8 cellular contexts compared by ENCODE assay signal in the genomic region with DNA sequence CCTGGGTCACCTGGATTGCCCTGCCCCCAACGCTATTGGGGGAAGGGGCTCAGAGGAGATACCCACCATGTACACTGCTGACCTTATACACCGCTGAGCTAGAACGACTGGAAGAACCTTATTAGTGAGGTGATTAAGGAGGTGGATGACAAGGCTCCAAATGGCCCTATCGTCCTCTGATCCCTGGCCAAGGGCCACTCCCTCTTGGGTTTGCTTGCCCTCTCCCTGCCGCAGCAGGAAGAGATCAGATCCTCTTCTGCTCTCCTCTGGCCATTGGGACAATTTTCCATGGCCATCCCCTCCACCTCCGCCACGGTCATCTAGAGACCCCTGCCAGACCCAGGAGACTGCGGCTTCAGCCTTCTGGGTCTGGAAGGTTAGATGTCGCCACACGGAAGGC. TPM values are rescaled to one million over a fixed set of nuclear protein-coding genes. Genes with fewer than 3 reads are reported as not detected.
A peak's percentile ranks its signal among the peaks of the same experiment; 100 is the strongest.
DNase-seq lines count a peak whose midpoint lies in the region; ATAC-seq and TF ChIP-seq lines count a peak whose summit lies in the region.

No MANE protein-coding gene starts in this region.

- H3K27me3 Mint-ChIP-seq in central memory CD8-positive, alpha-beta T cell, result no peaks in the 10 kb centered on the region

- H3K4me1 ChIP-seq in heart left ventricle (peaks cover 4 to 22% (median 12%) of the 10 kb centered on the region in 12 donors), mucosa of descending colon (ENCODE audit: low read depth) (peaks cover 6% of the 10 kb centered on the region), aorta (ENCODE audit: control insufficient read depth in 1 of 2, insufficient read depth in 2 of 2, low read length in 2 of 2) (peaks cover 0 to 7% of the 10 kb centered on the region in 2 donors)

- peaks cover 10% of the 10 kb centered on the region for H3K36me3 Mint-ChIP-seq in central memory CD8-positive, alpha-beta T cell (ENCODE audit: insufficient read depth)

- TF ChIP-seq POLR2A in heart left ventricle (IDR thresholded peaks at IDR 0.05), result no peak

- TF ChIP-seq CTCF in heart left ventricle (IDR thresholded peaks at IDR 0.05), result no peak
- TF ChIP-seq CTCF in mucosa of descending colon (IDR thresholded peaks at IDR 0.05), result no peak

- 51 to 71% (median 58%) methylated on average over 10 of the region's 10 CpGs for WGBS in heart left ventricle, 4 donors
- 44 to 60% methylated on average over 10 of the region's 10 CpGs for WGBS in aorta, 2 donors

- H3K4me3 ChIP-seq in heart left ventricle (peak overlapping the region; percentile 50 to 93 (median 81)), mucosa of descending colon (no peak overlapping the region), aorta (ENCODE audit: low read length in 2 of 2) (peak overlapping the region; percentile 4 to 58)

- H3K36me3 ChIP-seq in heart left ventricle, result peaks cover 0 to 37% (median 25%) of the 10 kb centered on the region in 9 donors
- no peaks in the 10 kb centered on the region for H3K36me3 ChIP-seq in mucosa of descending colon (ENCODE audit: low read depth)
- peaks cover 0 to 8% of the 10 kb centered on the region in 2 donors for H3K36me3 ChIP-seq in aorta (ENCODE audit: control insufficient read depth in 1 of 2, insufficient read depth in 2 of 2, low read length in 1 of 2)

- H3K27me3 ChIP-seq in heart left ventricle (no peaks in the 10 kb centered on the region), aorta (ENCODE audit: control insufficient read depth in 1 of 2, insufficient read depth in 2 of 2, low read length in 1 of 2) (no peaks in the 10 kb centered on the region)

- H3K9me3 ChIP-seq in heart left ventricle (peaks cover 0 to 24% (median 5%) of the 10 kb centered on the region in 12 donors), mucosa of descending colon (peaks cover 17% of the 10 kb centered on the region), aorta (ENCODE audit: control insufficient read depth, low read length) (peaks cover 7% of the 10 kb centered on the region)

- no peak for DNase-seq in heart left ventricle
- DNase-seq in left cardiac atrium, result no peak
- no peak for DNase-seq in central memory CD8-positive, alpha-beta T cell (ENCODE audit: low spot score in 2 of 2)
- peak in 2 of 3 donors; percentile 32 to 55 for DNase-seq in mucosa of descending colon
- DNase-seq in aorta, result no peak
- DNase-seq in NCI-H1930 (lab: John Stamatoyannopoulos, UW), result no peak
- no peak for DNase-seq in NCI-H1417 treated with DMSO at 0.1 percent for 48 hours (lab: John Stamatoyannopoulos, UW)

- H3K4me3 Mint-ChIP-seq in central memory CD8-positive, alpha-beta T cell, result peak overlapping the region; percentile 91

- H3K27ac ChIP-seq in heart left ventricle, result peak overlapping the region in 6 of 12 donors; percentile 76 to 88 (median 80)
- no peak overlapping the region for H3K27ac ChIP-seq in aorta (ENCODE audit: low read depth in 1 of 2, low read length in 2 of 2)

- intact Hi-C loops in heart left ventricle (cut with DNase I), result loop anchor here in 4 of 10 donors (2.0 to 5.0 kb wide), 2 partner anchors 36 kb away; a partner anchor contains a TSS
- intact Hi-C loops in left cardiac atrium (cut with DNase I), result no loop called here
- intact Hi-C loops in mucosa of descending colon (cut with DNase I, micrococcal nuclease), result no loop called here
- intact Hi-C loops in aorta (cut with DNase I), result loop anchor here in 1 of 2 donors (5.0 kb wide), 1 partner anchor 36 kb away; a partner anchor contains a TSS

- no peak for ATAC-seq in heart left ventricle
- no peak for ATAC-seq in left cardiac atrium
- no peak for ATAC-seq in central memory CD8-positive, alpha-beta T cell (replicated peaks; ENCODE audit: extremely low read depth, poor library complexity, severe bottlenecking)
- ATAC-seq in mucosa of descending colon, result peak; percentile 55
- no peak for ATAC-seq in aorta (ENCODE audit: low FRiP score)
- ATAC-seq in GM19328 (IDR thresholded peaks at IDR 0.05; ENCODE audit: unreplicated experiment), result no peak

- peaks cover 3% of the 10 kb centered on the region for H3K4me1 Mint-ChIP-seq in central memory CD8-positive, alpha-beta T cell

- H3K9me3 Mint-ChIP-seq in central memory CD8-positive, alpha-beta T cell, result no peaks in the 10 kb centered on the region

- H3K27ac Mint-ChIP-seq in central memory CD8-positive, alpha-beta T cell (ENCODE audit: low read depth), result no peak overlapping the region

RNA-seq across cellular contexts. Expression of a gene that starts 1.2 kb away (rescaled TPM):
- 10 to 100 TPM in 6 of 9 donors, 1 to 10 TPM in 3; 6.1 to 16.8 (median 11.2) TPM for total RNA-seq in heart left ventricle
- 10 to 100 TPM in 1 of 2 donors, 1 to 10 TPM in 1; 7.4 to 11.9 TPM for polyA plus RNA-seq in heart left ventricle
- total RNA-seq in left cardiac atrium, result 10 to 100 TPM; 11.7 to 13.8 TPM
- 10 to 100 TPM; 12.3 to 28.0 (median 14.8) TPM for total RNA-seq in mucosa of descending colon
- 10 to 100 TPM; 13.9 to 30.7 TPM for total RNA-seq in aorta
- polyA plus RNA-seq in aorta, result 10 to 100 TPM in 1 of 2 donors, 1 to 10 TPM in 1; 7.6 to 16.9 TPM

RNA-seq across cellular contexts. Expression of a gene that starts 7.2 kb away (rescaled TPM):
- total RNA-seq in heart left ventricle (1 to 10 TPM; 2.5 to 5.9 (median 3.5) TPM), left cardiac atrium (1 to 10 TPM; 3.0 to 4.2 TPM), mucosa of descending colon (1 to 10 TPM; 2.5 to 7.0 (median 2.9) TPM), aorta (1 to 10 TPM; 3.1 to 5.9 TPM)
- polyA plus RNA-seq in heart left ventricle (1 to 10 TPM; 1.2 to 2.0 TPM), aorta (1 to 10 TPM; 1.3 to 2.3 TPM)

RNA-seq across cellular contexts. Expression of a gene that starts 36.8 kb away (rescaled TPM):
- total RNA-seq in heart left ventricle, result 10 to 100 TPM; 52.4 to 80.0 (median 69.7) TPM
- 100 to 1,000 TPM in 1 of 2 donors, 10 to 100 TPM in 1; 95.9 to 116 TPM for polyA plus RNA-seq in heart left ventricle
- 10 to 100 TPM; 56.0 to 56.5 TPM for total RNA-seq in left cardiac atrium
- total RNA-seq in mucosa of descending colon, result 10 to 100 TPM; 65.1 to 69.6 (median 68.6) TPM
- total RNA-seq in aorta, result 10 to 100 TPM; 31.2 to 38.3 TPM
- polyA plus RNA-seq in aorta, result 10 to 100 TPM; 34.3 to 57.1 TPM

RNA-seq across cellular contexts. Expression of a gene that starts 48.9 kb away (rescaled TPM):
- 1 to 10 TPM; 2.0 to 4.9 (median 3.7) TPM for total RNA-seq in heart left ventricle
- 1 to 10 TPM; 1.2 to 1.3 TPM for polyA plus RNA-seq in heart left ventricle
- total RNA-seq in left cardiac atrium, result 1 to 10 TPM; 2.8 to 2.9 TPM
- 1 to 10 TPM; 1.5 to 5.6 (median 1.7) TPM for total RNA-seq in mucosa of descending colon
- 1 to 10 TPM; 4.3 to 8.3 TPM for total RNA-seq in aorta
- under 1 TPM in 1 of 2 donors, not detected in 1; 0.64 TPM for polyA plus RNA-seq in aorta

Comparison
In these comparisons a context has a peak if more than half of its experiments do, and no peak if none do; other contexts are left out.
1. DNase-seq: peak in mucosa of descending colon (2 of 3); none in heart left ventricle (0 of 5), left cardiac atrium (single experiment), central memory CD8-positive, alpha-beta T cell (0 of 2), aorta (0 of 2), NCI-H1930 (0 of 2) and NCI-H1417 treated with DMSO at 0.1 percent for 48 hours (single experiment).